ENCODE assay signal across 1 cellular context in the genomic region with DNA sequence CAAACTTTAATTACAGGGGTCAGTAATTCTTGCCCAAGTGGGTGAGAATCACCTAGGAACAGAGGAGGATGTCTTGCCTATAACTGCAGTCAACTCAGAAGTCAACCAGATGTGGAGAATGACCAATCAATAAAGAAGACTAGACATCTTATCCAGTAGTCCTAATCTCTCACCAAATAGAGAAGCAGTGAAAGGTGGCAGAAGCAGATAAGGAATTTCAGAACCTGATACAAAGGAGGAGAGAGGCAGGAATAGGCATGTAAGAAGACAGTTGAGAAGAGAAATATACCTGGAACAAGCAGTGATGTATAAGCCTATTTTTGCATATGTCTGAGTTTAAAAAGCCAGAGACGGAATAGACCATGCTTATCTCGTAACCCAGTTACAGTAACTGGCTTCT.
TF ChIP-seq lines count a peak whose summit lies in the region.

No MANE protein-coding gene starts in this region.

TF ChIP-seq in K562, 482 proteins besides CTCF, POLR2A, EP300 and RAD21 (continued from another document and continues in another):
- TF ChIP-seq PRDM10 (IDR thresholded peaks at IDR 0.05; ENCODE audit: partially characterized antibody) (peak; percentile 36), GATA2 (CRISPR knock-in tag; IDR thresholded peaks at IDR 0.05) (no peak; the same call in 1 of the 2 replicates), TAL1 (IDR thresholded peaks at IDR 0.05) (peak; percentile 95), SNRNP70 (optimal IDR thresholded peaks at IDR 0.05; ENCODE audit: low read depth, low read length) (no peak), RFX1 (IDR thresholded peaks at IDR 0.05) (no peak), RAD51 (IDR thresholded peaks at IDR 0.05; ENCODE audit: borderline replicate concordance, low read depth) (no peak), ZNF444 (CRISPR knock-in tag; IDR thresholded peaks at IDR 0.05) (no peak), NR2C2 (CRISPR knock-in tag; IDR thresholded peaks at IDR 0.05) (no peak), NR2C2 (tag; IDR thresholded peaks at IDR 0.05) (no peak), PHB2 (IDR thresholded peaks at IDR 0.05; ENCODE audit: low read depth) (peak; percentile 63; the same call in 1 of the 2 replicates), RFX5 (IDR thresholded peaks at IDR 0.05; ENCODE audit: low read depth, low read length) (no peak), KLF16 (IDR thresholded peaks at IDR 0.05) (peak; percentile 77), KDM4B (IDR thresholded peaks at IDR 0.05; ENCODE audit: borderline replicate concordance in 2 of 2, low read depth in 1 of 2) (no peak), GTF3C2 (IDR thresholded peaks at IDR 0.05; ENCODE audit: borderline replicate concordance, extremely low read depth, insufficient read length) (no peak), TEAD4 (IDR thresholded peaks at IDR 0.05; ENCODE audit: low read length) (peak; percentile 95), TEAD4 (CRISPR knock-in tag; IDR thresholded peaks at IDR 0.05; ENCODE audit: borderline replicate concordance) (no peak), NRF1 (conservative IDR thresholded peaks at IDR 0.05 in 1 of 2, IDR thresholded peaks at IDR 0.05 in 1 of 2) (no peak), KAT2B (IDR thresholded peaks at IDR 0.05; ENCODE audit: low read depth, low read length) (no peak), ZC3H11A (IDR thresholded peaks at IDR 0.05; ENCODE audit: low read depth, low read length) (no peak), ZNF347 (CRISPR knock-in tag; IDR thresholded peaks at IDR 0.05; ENCODE audit: low read depth) (no peak), ZNF280A (IDR thresholded peaks at IDR 0.05; ENCODE audit: low read depth, partially characterized antibody) (no peak), NUFIP1 (IDR thresholded peaks at IDR 0.05; ENCODE audit: partially characterized antibody) (no peak), NFE2 (IDR thresholded peaks at IDR 0.05; ENCODE audit: low read depth) (peak; percentile 35; the same call in 1 of the 2 replicates), HEY1 (CRISPR knock-in tag; IDR thresholded peaks at IDR 0.05; ENCODE audit: borderline replicate concordance) (no peak), ZNF699 (CRISPR knock-in tag; IDR thresholded peaks at IDR 0.05; ENCODE audit: insufficient replicate concordance) (no peak), ZNF717 (CRISPR knock-in tag; IDR thresholded peaks at IDR 0.05) (no peak), RBBP5 (IDR thresholded peaks at IDR 0.05; ENCODE audit: borderline replicate concordance, insufficient read depth, low read length, poor library complexity, severe bottlenecking) (no peak), FOXP1 (CRISPR knock-in tag; IDR thresholded peaks at IDR 0.05) (no peak), HCFC1 (IDR thresholded peaks at IDR 0.05; ENCODE audit: low read depth, low read length) (no peak), ID3 (CRISPR knock-in tag; IDR thresholded peaks at IDR 0.05) (no peak), ID3 (tag; IDR thresholded peaks at IDR 0.05) (no peak), NFIC (IDR thresholded peaks at IDR 0.05) (peak; percentile 81), ZNF23 (CRISPR knock-in tag; IDR thresholded peaks at IDR 0.05) (no peak), MECOM (CRISPR knock-in tag; IDR thresholded peaks at IDR 0.05) (no peak), CBFA2T2 (conservative IDR thresholded peaks at IDR 0.05) (peak; percentile 90), LEF1 (IDR thresholded peaks at IDR 0.05) (peak; percentile 44; the same call in 1 of the 2 replicates), ZNF586 (CRISPR knock-in tag; conservative IDR thresholded peaks at IDR 0.05) (no peak), ZNF239 (CRISPR knock-in tag; IDR thresholded peaks at IDR 0.05) (no peak), NR0B1 (IDR thresholded peaks at IDR 0.05; ENCODE audit: partially characterized antibody) (no peak)
- TF ChIP-seq, protein P1, sequence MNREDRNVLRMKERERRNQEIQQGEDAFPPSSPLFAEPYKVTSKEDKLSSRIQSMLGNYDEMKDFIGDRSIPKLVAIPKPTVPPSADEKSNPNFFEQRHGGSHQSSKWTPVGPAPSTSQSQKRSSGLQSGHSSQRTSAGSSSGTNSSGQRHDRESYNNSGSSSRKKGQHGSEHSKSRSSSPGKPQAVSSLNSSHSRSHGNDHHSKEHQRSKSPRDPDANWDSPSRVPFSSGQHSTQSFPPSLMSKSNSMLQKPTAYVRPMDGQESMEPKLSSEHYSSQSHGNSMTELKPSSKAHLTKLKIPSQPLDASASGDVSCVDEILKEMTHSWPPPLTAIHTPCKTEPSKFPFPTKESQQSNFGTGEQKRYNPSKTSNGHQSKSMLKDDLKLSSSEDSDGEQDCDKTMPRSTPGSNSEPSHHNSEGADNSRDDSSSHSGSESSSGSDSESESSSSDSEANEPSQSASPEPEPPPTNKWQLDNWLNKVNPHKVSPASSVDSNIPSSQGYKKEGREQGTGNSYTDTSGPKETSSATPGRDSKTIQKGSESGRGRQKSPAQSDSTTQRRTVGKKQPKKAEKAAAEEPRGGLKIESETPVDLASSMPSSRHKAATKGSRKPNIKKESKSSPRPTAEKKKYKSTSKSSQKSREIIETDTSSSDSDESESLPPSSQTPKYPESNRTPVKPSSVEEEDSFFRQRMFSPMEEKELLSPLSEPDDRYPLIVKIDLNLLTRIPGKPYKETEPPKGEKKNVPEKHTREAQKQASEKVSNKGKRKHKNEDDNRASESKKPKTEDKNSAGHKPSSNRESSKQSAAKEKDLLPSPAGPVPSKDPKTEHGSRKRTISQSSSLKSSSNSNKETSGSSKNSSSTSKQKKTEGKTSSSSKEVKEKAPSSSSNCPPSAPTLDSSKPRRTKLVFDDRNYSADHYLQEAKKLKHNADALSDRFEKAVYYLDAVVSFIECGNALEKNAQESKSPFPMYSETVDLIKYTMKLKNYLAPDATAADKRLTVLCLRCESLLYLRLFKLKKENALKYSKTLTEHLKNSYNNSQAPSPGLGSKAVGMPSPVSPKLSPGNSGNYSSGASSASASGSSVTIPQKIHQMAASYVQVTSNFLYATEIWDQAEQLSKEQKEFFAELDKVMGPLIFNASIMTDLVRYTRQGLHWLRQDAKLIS (CRISPR knock-in tag; IDR thresholded peaks at IDR 0.05) = no peak
- TF ChIP-seq, protein P2, sequence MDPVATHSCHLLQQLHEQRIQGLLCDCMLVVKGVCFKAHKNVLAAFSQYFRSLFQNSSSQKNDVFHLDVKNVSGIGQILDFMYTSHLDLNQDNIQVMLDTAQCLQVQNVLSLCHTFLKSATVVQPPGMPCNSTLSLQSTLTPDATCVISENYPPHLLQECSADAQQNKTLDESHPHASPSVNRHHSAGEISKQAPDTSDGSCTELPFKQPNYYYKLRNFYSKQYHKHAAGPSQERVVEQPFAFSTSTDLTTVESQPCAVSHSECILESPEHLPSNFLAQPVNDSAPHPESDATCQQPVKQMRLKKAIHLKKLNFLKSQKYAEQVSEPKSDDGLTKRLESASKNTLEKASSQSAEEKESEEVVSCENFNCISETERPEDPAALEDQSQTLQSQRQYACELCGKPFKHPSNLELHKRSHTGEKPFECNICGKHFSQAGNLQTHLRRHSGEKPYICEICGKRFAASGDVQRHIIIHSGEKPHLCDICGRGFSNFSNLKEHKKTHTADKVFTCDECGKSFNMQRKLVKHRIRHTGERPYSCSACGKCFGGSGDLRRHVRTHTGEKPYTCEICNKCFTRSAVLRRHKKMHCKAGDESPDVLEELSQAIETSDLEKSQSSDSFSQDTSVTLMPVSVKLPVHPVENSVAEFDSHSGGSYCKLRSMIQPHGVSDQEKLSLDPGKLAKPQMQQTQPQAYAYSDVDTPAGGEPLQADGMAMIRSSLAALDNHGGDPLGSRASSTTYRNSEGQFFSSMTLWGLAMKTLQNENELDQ (CRISPR knock-in tag; IDR thresholded peaks at IDR 0.05; ENCODE audit: borderline replicate concordance) = no peak
- TF ChIP-seq, protein P3, sequence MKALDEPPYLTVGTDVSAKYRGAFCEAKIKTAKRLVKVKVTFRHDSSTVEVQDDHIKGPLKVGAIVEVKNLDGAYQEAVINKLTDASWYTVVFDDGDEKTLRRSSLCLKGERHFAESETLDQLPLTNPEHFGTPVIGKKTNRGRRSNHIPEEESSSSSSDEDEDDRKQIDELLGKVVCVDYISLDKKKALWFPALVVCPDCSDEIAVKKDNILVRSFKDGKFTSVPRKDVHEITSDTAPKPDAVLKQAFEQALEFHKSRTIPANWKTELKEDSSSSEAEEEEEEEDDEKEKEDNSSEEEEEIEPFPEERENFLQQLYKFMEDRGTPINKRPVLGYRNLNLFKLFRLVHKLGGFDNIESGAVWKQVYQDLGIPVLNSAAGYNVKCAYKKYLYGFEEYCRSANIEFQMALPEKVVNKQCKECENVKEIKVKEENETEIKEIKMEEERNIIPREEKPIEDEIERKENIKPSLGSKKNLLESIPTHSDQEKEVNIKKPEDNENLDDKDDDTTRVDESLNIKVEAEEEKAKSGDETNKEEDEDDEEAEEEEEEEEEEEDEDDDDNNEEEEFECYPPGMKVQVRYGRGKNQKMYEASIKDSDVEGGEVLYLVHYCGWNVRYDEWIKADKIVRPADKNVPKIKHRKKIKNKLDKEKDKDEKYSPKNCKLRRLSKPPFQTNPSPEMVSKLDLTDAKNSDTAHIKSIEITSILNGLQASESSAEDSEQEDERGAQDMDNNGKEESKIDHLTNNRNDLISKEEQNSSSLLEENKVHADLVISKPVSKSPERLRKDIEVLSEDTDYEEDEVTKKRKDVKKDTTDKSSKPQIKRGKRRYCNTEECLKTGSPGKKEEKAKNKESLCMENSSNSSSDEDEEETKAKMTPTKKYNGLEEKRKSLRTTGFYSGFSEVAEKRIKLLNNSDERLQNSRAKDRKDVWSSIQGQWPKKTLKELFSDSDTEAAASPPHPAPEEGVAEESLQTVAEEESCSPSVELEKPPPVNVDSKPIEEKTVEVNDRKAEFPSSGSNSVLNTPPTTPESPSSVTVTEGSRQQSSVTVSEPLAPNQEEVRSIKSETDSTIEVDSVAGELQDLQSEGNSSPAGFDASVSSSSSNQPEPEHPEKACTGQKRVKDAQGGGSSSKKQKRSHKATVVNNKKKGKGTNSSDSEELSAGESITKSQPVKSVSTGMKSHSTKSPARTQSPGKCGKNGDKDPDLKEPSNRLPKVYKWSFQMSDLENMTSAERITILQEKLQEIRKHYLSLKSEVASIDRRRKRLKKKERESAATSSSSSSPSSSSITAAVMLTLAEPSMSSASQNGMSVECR (CRISPR knock-in tag; IDR thresholded peaks at IDR 0.05) = no peak
